Comparison of ENCODE assay signal across 23 cellular contexts in genomic region chr7:99606531-99606930, GRCh38. TPM values are rescaled to one million over a fixed set of nuclear protein-coding genes. Genes with fewer than 3 reads are reported as not detected.
A peak's percentile ranks its signal among the peaks of the same experiment; 100 is the strongest.
DNase-seq lines count a peak whose midpoint lies in the region; ATAC-seq and TF ChIP-seq lines count a peak whose summit lies in the region.
"Had no signal": no experiment of that assay in that cellular context is flagged by ENCODE, and none has a peak within 500 bp of the region (broad histone marks: within the 10 kb centered on the region; RNA-seq: fewer than 3 reads in every experiment).

No MANE protein-coding gene starts in this region.

- no peak for TF ChIP-seq CTCF in GM20000 (IDR thresholded peaks at IDR 0.05; ENCODE audit: extremely low read depth, missing control alignments)
- TF ChIP-seq CTCF in WTC11 (IDR thresholded peaks at IDR 0.05), result no peak
- TF ChIP-seq CTCF in type B pancreatic cell (conservative IDR thresholded peaks at IDR 0.05), result no peak

- H3K4me3 Mint-ChIP-seq in WTC11 (no peak overlapping the region), type B pancreatic cell (no peak overlapping the region)
- H3K4me3 Mint-ChIP-seq: CD14-positive monocyte; CD4-positive, alpha-beta memory T cell; CD4-positive, CD25-positive, alpha-beta regulatory T cell; CD8-positive, alpha-beta memory T cell had no signal

- H3K4me1 Mint-ChIP-seq in WTC11 (no peaks in the 10 kb centered on the region), type B pancreatic cell (ENCODE audit: unreplicated experiment) (no peaks in the 10 kb centered on the region)
- H3K4me1 Mint-ChIP-seq: CD4-positive, alpha-beta memory T cell; CD4-positive, CD25-positive, alpha-beta regulatory T cell; CD8-positive, alpha-beta memory T cell had no signal

- CTCF ChIA-PET in WTC11 (lab: Charles Lee), result no interaction called here

- H3K9me3 Mint-ChIP-seq in WTC11 (no peaks in the 10 kb centered on the region), type B pancreatic cell (no peaks in the 10 kb centered on the region)
- H3K9me3 Mint-ChIP-seq: CD14-positive monocyte; CD4-positive, alpha-beta memory T cell; CD8-positive, alpha-beta memory T cell had no signal

- POLR2A ChIA-PET in WTC11 (lab: Charles Lee), result no interaction called here

- ATAC-seq in WTC11 (no peak), GM21528 (IDR thresholded peaks at IDR 0.05; ENCODE audit: low FRiP score, unreplicated experiment) (no peak)
- ATAC-seq: GM12878 had no signal

- H3K27me3 Mint-ChIP-seq in WTC11 (ENCODE audit: low read depth) (peaks cover 32% of the 10 kb centered on the region), type B pancreatic cell (peaks cover 12% of the 10 kb centered on the region)

- DNase-seq in GM20000 (ENCODE audit: low spot score), result peak; percentile 2
- DNase-seq in WTC11 (ENCODE audit: low spot score), result no peak
- peak; percentile 48 for DNase-seq in type B pancreatic cell (ENCODE audit: extremely low spot score, unreplicated experiment)
- no peak for DNase-seq in globus pallidus (ENCODE audit: low spot score)
- DNase-seq: 8988T; ACHN; BE2C; C1 segment of cervical spinal cord; CD4-positive, alpha-beta memory T cell; CD4-positive, CD25-positive, alpha-beta regulatory T cell; CD8-positive, alpha-beta memory T cell; COR-L47; DMS 273 treated with DMSO at 0.1 percent for 48 hours; DMS153; DMS53; DMS79; DND-41; EL; GDM1 had no signal

- no peak overlapping the region for H3K27ac Mint-ChIP-seq in WTC11
- no peak overlapping the region for H3K27ac Mint-ChIP-seq in type B pancreatic cell
- H3K27ac Mint-ChIP-seq: CD14-positive monocyte; CD4-positive, CD25-positive, alpha-beta regulatory T cell; CD8-positive, alpha-beta memory T cell had no signal

- H3K36me3 Mint-ChIP-seq in WTC11 (no peaks in the 10 kb centered on the region), type B pancreatic cell (no peaks in the 10 kb centered on the region)
- H3K36me3 Mint-ChIP-seq: CD14-positive monocyte; CD4-positive, alpha-beta memory T cell; CD4-positive, CD25-positive, alpha-beta regulatory T cell; CD8-positive, alpha-beta memory T cell had no signal

TF ChIP-seq in WTC11, 78 proteins besides CTCF, POLR2A, EP300 and RAD21:
- TF ChIP-seq GABPB1 (CRISPR knock-in tag; IDR thresholded peaks at IDR 0.05) (peak; percentile 67; the same call in 1 of the 2 replicates), STAT6 (CRISPR knock-in tag; conservative IDR thresholded peaks at IDR 0.05; ENCODE audit: low read depth) (no peak), PREB (CRISPR knock-in tag; IDR thresholded peaks at IDR 0.05; ENCODE audit: borderline replicate concordance) (no peak)

RNA-seq across cellular contexts. Expression of gene TMEM225B, which starts 8.5 kb away (rescaled TPM):
- total RNA-seq in WTC11 (2021) (0.78 to 0.81 TPM (median 0.78 TPM) in 3 replicates), type B pancreatic cell (ENCODE audit: low replicate concordance) (0.36 and 0.82 TPM in 2 replicates)
- total RNA-seq: G401 had no signal

RNA-seq across cellular contexts. Expression of gene ZSCAN25, which starts 10.2 kb away (rescaled TPM):
- total RNA-seq in WTC11 (2021) (16.3 to 20.1 TPM (median 19.9 TPM) in 3 replicates), type B pancreatic cell (ENCODE audit: low replicate concordance) (22.9 and 25.4 TPM in 2 replicates)

RNA-seq across cellular contexts. Expression of gene ZNF655, which starts 48.1 kb away (rescaled TPM):
- total RNA-seq in WTC11 (2021), result 37.1 to 40.4 TPM (median 38.2 TPM) in 3 replicates
- total RNA-seq in type B pancreatic cell (ENCODE audit: low replicate concordance), result 69.2 and 89.1 TPM in 2 replicates

RNA-seq across cellular contexts. Expression of gene FAM200A, which starts 54.6 kb away (rescaled TPM):
- total RNA-seq in WTC11 (2021), result 5.9 to 7.2 TPM (median 6.6 TPM) in 3 replicates
- 10.2 and 10.8 TPM in 2 replicates for total RNA-seq in type B pancreatic cell (ENCODE audit: low replicate concordance)

Comparison
In these comparisons a context has a peak if more than half of its experiments do, and no peak if none do; other contexts are left out.
1. DNase-seq: peak in GM20000 (single experiment) and type B pancreatic cell (single experiment); none in WTC11 (single experiment) and globus pallidus (single experiment).